ENCODE assay signal across 16 cellular contexts in the genomic region with DNA sequence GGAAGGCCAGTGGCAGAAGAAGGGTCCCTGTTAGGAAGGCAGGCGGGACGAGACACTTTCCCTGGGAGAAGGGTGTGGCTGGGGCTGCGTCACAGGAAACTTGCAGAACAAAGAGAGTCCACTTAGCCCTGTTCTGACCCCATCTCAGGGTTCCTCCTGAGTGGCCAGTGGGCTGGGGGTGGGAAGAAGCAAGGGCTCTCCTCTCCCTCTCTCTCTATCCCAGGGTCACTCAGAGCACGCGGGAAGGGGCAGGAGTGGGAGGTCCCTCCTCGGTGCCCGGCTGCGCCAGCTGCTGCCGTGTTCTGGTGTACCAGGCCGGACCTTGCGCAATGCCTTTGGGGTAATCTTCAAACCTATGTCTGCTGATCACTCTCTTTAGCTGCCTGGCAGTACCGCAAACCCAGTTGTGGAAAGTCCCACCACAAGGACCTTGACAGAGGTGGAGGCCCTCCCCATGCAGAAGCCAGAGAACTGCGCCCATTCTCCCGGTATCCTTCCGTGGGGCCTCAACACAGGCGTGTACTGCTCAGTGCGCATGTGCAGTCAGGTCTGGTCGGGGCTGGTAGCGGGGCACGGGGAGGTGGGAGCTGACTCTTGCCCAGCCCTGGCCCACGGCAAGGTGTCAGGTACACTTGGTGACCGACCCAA. TPM values are rescaled to one million over a fixed set of nuclear protein-coding genes. Genes with fewer than 3 reads are reported as not detected.
DNase-seq lines count a peak whose midpoint lies in the region; ATAC-seq and TF ChIP-seq lines count a peak whose summit lies in the region.
"Had no signal": no experiment of that assay in that cellular context is flagged by ENCODE, and none has a peak within 500 bp of the region (broad histone marks: within the 10 kb centered on the region; RNA-seq: fewer than 3 reads in every experiment).

No MANE protein-coding gene starts in this region.

- no peaks in the 10 kb centered on the region for H3K79me2 ChIP-seq in osteoblast (ENCODE audit: insufficient read depth, low read length)

- H2AFZ ChIP-seq in osteoblast (ENCODE audit: low read length): no peak overlapping the region

- H3K9me3 ChIP-seq in RWPE2 (ENCODE audit: severe bottlenecking): no peaks in the 10 kb centered on the region
- no peaks in the 10 kb centered on the region for H3K9me3 ChIP-seq in right cardiac atrium (ENCODE audit: control insufficient read depth, low read length)
- H3K9me3 ChIP-seq in osteoblast (ENCODE audit: low read depth, low read length): no peaks in the 10 kb centered on the region
- no peaks in the 10 kb centered on the region for H3K9me3 ChIP-seq in mucosa of descending colon
- H3K9me3 ChIP-seq: ovary, vagina had no signal

- H3K4me3 ChIP-seq in RWPE2 (ENCODE audit: severe bottlenecking) (no peak overlapping the region), right cardiac atrium (ENCODE audit: low read length) (no peak overlapping the region), osteoblast (ENCODE audit: insufficient read depth, low read length) (no peak overlapping the region), mucosa of descending colon (no peak overlapping the region)
- H3K4me3 ChIP-seq: HAP-1, ovary, SK-N-MC, vagina had no signal

- H3K4me2 ChIP-seq in osteoblast (ENCODE audit: insufficient read depth, low read length): no peak overlapping the region

- 91% methylated on average over 22 of the region's 22 CpGs for WGBS in right cardiac atrium

- no peak for ATAC-seq in RWPE2 (ENCODE audit: low read depth)
- ATAC-seq in right cardiac atrium: peak; percentile 59 to 84
- ATAC-seq in mucosa of descending colon: no peak

- H4K20me1 ChIP-seq in osteoblast (ENCODE audit: insufficient read depth, low read length): no peaks in the 10 kb centered on the region

- intact Hi-C loops in right cardiac atrium (cut with DNase I): no loop called here
- intact Hi-C loops in mucosa of descending colon (cut with DNase I, micrococcal nuclease): no loop called here

- H3K27me3 ChIP-seq in RWPE2 (ENCODE audit: insufficient read depth, poor library complexity, severe bottlenecking): no peaks in the 10 kb centered on the region
- H3K27me3 ChIP-seq in right cardiac atrium (ENCODE audit: control insufficient read depth, insufficient read depth): no peaks in the 10 kb centered on the region
- peaks cover 3% of the 10 kb centered on the region for H3K27me3 ChIP-seq in osteoblast (ENCODE audit: insufficient read depth, low read length)
- H3K27me3 ChIP-seq: ovary, vagina had no signal

- H3K4me1 ChIP-seq in RWPE2 (ENCODE audit: insufficient read depth, poor library complexity, severe bottlenecking) (peaks cover 26% of the 10 kb centered on the region), right cardiac atrium (ENCODE audit: control insufficient read depth, insufficient read depth, low read length) (no peaks in the 10 kb centered on the region), osteoblast (ENCODE audit: insufficient read depth, low read length) (peaks cover 32% of the 10 kb centered on the region), mucosa of descending colon (ENCODE audit: low read depth) (no peaks in the 10 kb centered on the region)
- H3K4me1 ChIP-seq: HAP-1 had no signal

- peak; percentile 88 for DNase-seq in Caki2 (ENCODE audit: low read depth)
- no peak for DNase-seq in RWPE2 (ENCODE audit: low spot score)
- DNase-seq in right cardiac atrium: peak in 1 of 3 donors; percentile 50
- no peak for DNase-seq in osteoblast (ENCODE audit: insufficient read length, low spot score, missing footprints)
- no peak for DNase-seq in NCI-H2171 (lab: John Stamatoyannopoulos, UW)
- no peak for DNase-seq in germinal center (ENCODE audit: low spot score)
- no peak for DNase-seq in mucosa of descending colon
- DNase-seq in activated naive CD4-positive, alpha-beta T cell (lab: John Stamatoyannopoulos, UW): no peak
- DNase-seq: activated B cell treated with CpG ODN at 0.5 μM for 24 hours; NCI-H146; NCI-H774; ovary; stimulated activated CD4-positive, alpha-beta T cell treated with anti-CD3 and anti-CD28 coated beads, Interleukin-1b, Interleukin-23, amount 100 ng/mL, for 48 hours had no signal

- in situ Hi-C loops in Caki2 (cut with HindIII; ENCODE audit: low pct_unique_long_range_greater_than_20kb, low sequenced_read_pairs): no loop called here

- H3K36me3 ChIP-seq in RWPE2 (ENCODE audit: low read depth) (no peaks in the 10 kb centered on the region), osteoblast (ENCODE audit: insufficient read depth, low read length) (no peaks in the 10 kb centered on the region), mucosa of descending colon (ENCODE audit: low read depth) (no peaks in the 10 kb centered on the region)
- H3K36me3 ChIP-seq: HAP-1, ovary, vagina had no signal

- TF ChIP-seq CTCF in RWPE2 (IDR thresholded peaks at IDR 0.05; ENCODE audit: poor library complexity, severe bottlenecking) (no peak), osteoblast (IDR thresholded peaks at IDR 0.05; ENCODE audit: extremely low read depth, low read depth, low read length) (no peak), mucosa of descending colon (IDR thresholded peaks at IDR 0.05) (no peak)

- H3K27ac ChIP-seq in RWPE2 (ENCODE audit: poor library complexity, severe bottlenecking) (peak overlapping the region; percentile 55), right cardiac atrium (ENCODE audit: low read length) (no peak overlapping the region), osteoblast (ENCODE audit: low read depth, low read length) (peak overlapping the region; percentile 56)
- H3K27ac ChIP-seq: ovary, SK-N-MC, vagina had no signal

RNA-seq across cellular contexts. Expression of a gene that starts 47.8 kb away (rescaled TPM):
- 17.5 and 19.2 TPM in 2 replicates for total RNA-seq in Caki2 (2014; rRNA removed; shearing (Covaris generic); ENCODE audit: low replicate concordance)
- total RNA-seq in right cardiac atrium: 10 to 100 TPM in 2 of 4 donors, 1 to 10 TPM in 2; 8.7 to 14.0 (median 9.7) TPM
- 5.4 TPM for polyA plus RNA-seq in right cardiac atrium
- total RNA-seq in osteoblast: 17.4 and 17.7 TPM in 2 replicates
- 10 to 100 TPM in 1 of 3 donors, 1 to 10 TPM in 2; 5.0 to 19.0 (median 5.4) TPM for total RNA-seq in mucosa of descending colon

Comparison
In these comparisons a context has a peak if more than half of its experiments do, and no peak if none do; other contexts are left out.
1. ATAC-seq: peak in right cardiac atrium (2 of 2); none in RWPE2 (single experiment) and mucosa of descending colon (single experiment).